Comparison of ENCODE assay signal across 16 cellular contexts in genomic region chr16:73095885-73096341, GRCh38. TPM values are rescaled to one million over a fixed set of nuclear protein-coding genes. Genes with fewer than 3 reads are reported as not detected.
A peak's percentile ranks its signal among the peaks of the same experiment; 100 is the strongest.
DNase-seq lines count a peak whose midpoint lies in the region; ATAC-seq, FAIRE-seq and TF ChIP-seq lines count a peak whose summit lies in the region.
"Had no signal": no experiment of that assay in that cellular context is flagged by ENCODE, and none has a peak within 500 bp of the region (broad histone marks: within the 10 kb centered on the region; RNA-seq: fewer than 3 reads in every experiment).

No MANE protein-coding gene starts in this region.

- dilution Hi-C loops in endothelial cell of umbilical vein (cut with MboI; ENCODE audit: extremely low pct_ligation_motif_present, low sequenced_read_pairs) = no loop called here

- POLR2A ChIA-PET in endothelial cell of umbilical vein (lab: Charles Lee) = interaction anchor here (0.5 kb wide), 1 partner anchor 79 kb away, joined by 4 read pairs; no protein-coding TSS in a partner anchor

- H3K9me3 Mint-ChIP-seq in activated naive CD4-positive, alpha-beta T cell treated with anti-CD3 and anti-CD28 coated beads for 36 hours = no peaks in the 10 kb centered on the region
- H3K9me3 Mint-ChIP-seq: activated T-cell treated with anti-CD3 and anti-CD28 coated beads, Interleukin-2, amount 50 U/mL, for 72 hours; central memory CD8-positive, alpha-beta T cell had no signal

- no peak for TF ChIP-seq CTCF in endothelial cell of umbilical vein (IDR thresholded peaks at IDR 0.05; ENCODE audit: extremely low read depth in 1 of 2, insufficient read depth in 1 of 2, low read depth in 1 of 2, low read length in 2 of 2)
- TF ChIP-seq CTCF in tibial artery (IDR thresholded peaks at IDR 0.05) = no peak

- no peaks in the 10 kb centered on the region for H3K9me1 ChIP-seq in endothelial cell of umbilical vein (replicated peaks; ENCODE audit: control insufficient read depth, extremely low read depth, insufficient read depth, low read length)

- CTCF ChIA-PET in endothelial cell of umbilical vein (lab: Charles Lee) = interaction anchor here (1.1 to 2.3 kb wide), 8 partner anchors 11 to 101 kb away, joined by 3 to 11 read pairs (median 3); no protein-coding TSS in a partner anchor
- CTCF ChIA-PET in activated naive CD4-positive, alpha-beta T cell treated with anti-CD3 and anti-CD28 coated beads for 36 hours (lab: Charles Lee) = interaction anchor here (0.6 to 0.7 kb wide), 2 partner anchors 27 to 263 kb away, joined by 3 read pairs; no protein-coding TSS in a partner anchor

- H3K36me3 Mint-ChIP-seq in activated naive CD4-positive, alpha-beta T cell treated with anti-CD3 and anti-CD28 coated beads for 36 hours (ENCODE audit: low read depth) = peaks cover 1% of the 10 kb centered on the region

- no peak overlapping the region for H3K4me2 ChIP-seq in endothelial cell of umbilical vein (ENCODE audit: insufficient read depth, low read length)

- ATAC-seq in Right ventricle myocardium inferior = peak; percentile 16
- ATAC-seq in Right ventricle myocardium superior (ENCODE audit: poor library complexity) = no peak
- ATAC-seq: activated T-cell treated with anti-CD3 and anti-CD28 coated beads, Interleukin-2, amount 50 U/mL, for 72 hours had no signal

- peaks cover 3 to 4% of the 10 kb centered on the region in 2 experiments for H3K27me3 ChIP-seq in endothelial cell of umbilical vein (ENCODE audit: control insufficient read depth in 2 of 2, insufficient read depth in 2 of 2, low read length in 2 of 2)
- no peaks in the 10 kb centered on the region for H3K27me3 ChIP-seq in tibial artery

- H3K9me3 ChIP-seq in endothelial cell of umbilical vein (replicated peaks; ENCODE audit: control insufficient read depth, insufficient read depth, low read length) (no peaks in the 10 kb centered on the region), tibial artery (no peaks in the 10 kb centered on the region)

- H3K4me3 ChIP-seq in endothelial cell of umbilical vein (replicated peaks in 1 of 3; ENCODE audit: insufficient read depth in 1 of 3, low read depth in 1 of 3, low read length in 3 of 3) = no peak overlapping the region
- peak overlapping the region; percentile 6 to 15 for H3K4me3 ChIP-seq in tibial artery
- H3K4me3 ChIP-seq: lung had no signal

- H3K36me3 ChIP-seq in endothelial cell of umbilical vein (ENCODE audit: control insufficient read depth in 2 of 2, extremely low read depth in 1 of 2, insufficient read depth in 2 of 2, low read length in 2 of 2) (no peaks in the 10 kb centered on the region), tibial artery (no peaks in the 10 kb centered on the region)

- no peaks in the 10 kb centered on the region for H4K20me1 ChIP-seq in endothelial cell of umbilical vein (replicated peaks; ENCODE audit: control insufficient read depth, extremely low read depth, insufficient read depth, low read length)

- intact Hi-C loops in Right ventricle myocardium inferior (cut with DNase I) (no loop called here), Right ventricle myocardium superior (cut with DNase I) (no loop called here), endothelial cell of umbilical vein (cut with micrococcal nuclease) (no loop called here), tibial artery (cut with DNase I; ENCODE audit: low total_unique reads) (loop anchor here (10.0 kb wide), 1 partner anchor 79 kb away; no protein-coding TSS in a partner anchor)
- intact Hi-C loops in activated naive CD4-positive, alpha-beta T cell treated with anti-CD3 and anti-CD28 coated beads for 36 hours (cut with micrococcal nuclease) = no loop called here

- H3K27ac Mint-ChIP-seq in activated naive CD4-positive, alpha-beta T cell treated with anti-CD3 and anti-CD28 coated beads for 36 hours = no peak overlapping the region
- H3K27ac Mint-ChIP-seq: activated T-cell treated with anti-CD3 and anti-CD28 coated beads, Interleukin-2, amount 50 U/mL, for 72 hours had no signal

- no peak overlapping the region for H2AFZ ChIP-seq in endothelial cell of umbilical vein (ENCODE audit: low read depth, low read length)

- H3K27ac ChIP-seq in endothelial cell of umbilical vein (ENCODE audit: insufficient read depth, low read depth, low read length) = no peak overlapping the region
- H3K27ac ChIP-seq in tibial artery = peak overlapping the region; percentile 88 to 99

- DNase-seq in Right ventricle myocardium inferior (ENCODE audit: missing footprints) = no peak
- no peak for DNase-seq in Right ventricle myocardium superior
- DNase-seq in NCI-H524 treated with DMSO at 0.1 percent for 48 hours (lab: John Stamatoyannopoulos, UW) = peak; percentile 78
- peak; percentile 44 for DNase-seq in endothelial cell of umbilical vein (ENCODE audit: low read depth, low spot score)
- DNase-seq in tibial artery = no peak
- DNase-seq in activated T-cell treated with anti-CD3 and anti-CD28 coated beads, Interleukin-2, amount 50 U/mL, for 1 hour = no peak
- DNase-seq in GM19240 (ENCODE audit: insufficient read length, low spot score) = no peak
- no peak for DNase-seq in activated naive CD4-positive, alpha-beta T cell treated with anti-CD3 and anti-CD28 coated beads for 36 hours
- DNase-seq: ACHN; activated T-cell treated with anti-CD3 and anti-CD28 coated beads, Interleukin-2, amount 50 U/mL, for 72 hours; foreskin melanocyte; GDM1; stimulated activated CD8-positive, alpha-beta memory T cell treated with anti-CD3 and anti-CD28 coated beads, Interleukin-4, amount 100 ng/mL, for 48 hours had no signal

- no peak overlapping the region for H3K9ac ChIP-seq in endothelial cell of umbilical vein (replicated peaks; ENCODE audit: extremely low read depth, insufficient read depth, low read length)

- no peaks in the 10 kb centered on the region for H3K79me2 ChIP-seq in endothelial cell of umbilical vein (ENCODE audit: control insufficient read depth, insufficient read depth, low read length)

- peaks cover 6% of the 10 kb centered on the region for H3K4me1 Mint-ChIP-seq in activated naive CD4-positive, alpha-beta T cell treated with anti-CD3 and anti-CD28 coated beads for 36 hours (ENCODE audit: low read depth)
- H3K4me1 Mint-ChIP-seq: central memory CD8-positive, alpha-beta T cell had no signal

- TF ChIP-seq POLR2A in endothelial cell of umbilical vein (IDR thresholded peaks at IDR 0.05; ENCODE audit: low read depth, low read length) = no peak

- H3K4me1 ChIP-seq in endothelial cell of umbilical vein (ENCODE audit: control insufficient read depth, extremely low read depth, insufficient read depth, low read length) = peaks cover 27% of the 10 kb centered on the region
- H3K4me1 ChIP-seq in tibial artery = peaks cover 0 to 63% (median 38%) of the 10 kb centered on the region in 4 donors

- FAIRE-seq in endothelial cell of umbilical vein (lab: Jason Lieb, UNC) = no peak
- FAIRE-seq: TTC549 had no signal

- H3K4me3 Mint-ChIP-seq in activated naive CD4-positive, alpha-beta T cell treated with anti-CD3 and anti-CD28 coated beads for 36 hours = no peak overlapping the region
- H3K4me3 Mint-ChIP-seq: activated T-cell treated with anti-CD3 and anti-CD28 coated beads, Interleukin-2, amount 50 U/mL, for 72 hours; central memory CD8-positive, alpha-beta T cell had no signal

- H3K27me3 Mint-ChIP-seq in activated naive CD4-positive, alpha-beta T cell treated with anti-CD3 and anti-CD28 coated beads for 36 hours (ENCODE audit: low read depth) = no peaks in the 10 kb centered on the region
- H3K27me3 Mint-ChIP-seq: central memory CD8-positive, alpha-beta T cell had no signal

- no TSS peak for BruUV-seq in endothelial cell of umbilical vein (replicated peaks; lab: Mats Ljungman, UMichigan)

TF ChIP-seq in endothelial cell of umbilical vein, 7 proteins besides CTCF, POLR2A, EP300 and RAD21:
- TF ChIP-seq MAX (IDR thresholded peaks at IDR 0.05; ENCODE audit: insufficient read depth, insufficient read length) = no peak
- TF ChIP-seq POLR2AphosphoS5 (IDR thresholded peaks at IDR 0.05; ENCODE audit: insufficient read depth, low read depth, low read length) = no peak
- TF ChIP-seq JUN (IDR thresholded peaks at IDR 0.05; ENCODE audit: borderline replicate concordance, insufficient read depth, insufficient read length, low read depth) = no peak
- TF ChIP-seq GATA2 (IDR thresholded peaks at IDR 0.05; ENCODE audit: insufficient read depth, insufficient read length, low read depth, low read length) = no peak
- TF ChIP-seq FOS (IDR thresholded peaks at IDR 0.05; ENCODE audit: borderline replicate concordance, insufficient read depth, low read length) = no peak
- no peak for TF ChIP-seq MYC (IDR thresholded peaks at IDR 0.05; ENCODE audit: low read depth, low read length)
- no peak for TF ChIP-seq EZH2 (IDR thresholded peaks at IDR 0.05; ENCODE audit: borderline replicate concordance, low read depth, low read length, severe bottlenecking)

RNA-seq across cellular contexts. Expression of gene ZFHX3, which starts 48.0 kb away (rescaled TPM):
- total RNA-seq in Right ventricle myocardium inferior (8.4 TPM), Right ventricle myocardium superior (8.3 TPM), endothelial cell of umbilical vein (17.7 and 18.8 TPM in 2 replicates)
- 3.0 and 3.7 TPM in 2 replicates for polyA plus RNA-seq in endothelial cell of umbilical vein
- polyA plus RNA-seq in endothelial cell of umbilical vein (2011; cell fraction: cytosol; rRNA removed) = 4.4 and 4.7 TPM in 2 replicates
- polyA plus RNA-seq in endothelial cell of umbilical vein (2011; cell fraction: nucleus; rRNA removed) = 10.3 and 10.5 TPM in 2 replicates
- 7.6 and 7.8 TPM in 2 replicates for polyA plus RNA-seq in endothelial cell of umbilical vein (2012)
- 14.8 and 14.9 TPM in 2 replicates for polyA minus RNA-seq in endothelial cell of umbilical vein
- polyA minus RNA-seq in endothelial cell of umbilical vein (2011; cell fraction: cytosol; rRNA and poly(A)+ RNA removed) = 11.3 TPM
- polyA minus RNA-seq in endothelial cell of umbilical vein (2011; cell fraction: nucleus; rRNA and poly(A)+ RNA removed) = 24.3 and 25.1 TPM in 2 replicates
- under 1 TPM; 0.44 to 0.72 TPM for total RNA-seq in activated naive CD4-positive, alpha-beta T cell treated with anti-CD3 and anti-CD28 coated beads for 36 hours

Comparison
In these comparisons a context has a peak if more than half of its experiments do, and no peak if none do; other contexts are left out.
1. DNase-seq: peak in NCI-H524 treated with DMSO at 0.1 percent for 48 hours (single experiment) and endothelial cell of umbilical vein (single experiment); none in Right ventricle myocardium inferior (single experiment), Right ventricle myocardium superior (single experiment), tibial artery (0 of 2), activated T-cell treated with anti-CD3 and anti-CD28 coated beads, Interleukin-2, amount 50 U/mL, for 1 hour (single experiment), GM19240 (single experiment) and activated naive CD4-positive, alpha-beta T cell treated with anti-CD3 and anti-CD28 coated beads for 36 hours (single experiment).
2. H3K4me3 ChIP-seq: peak in tibial artery (2 of 2); none in endothelial cell of umbilical vein (0 of 3).